ENCODE assay signal across 8 cellular contexts in genomic region chr17:67994827-67995567, GRCh38. TPM values are rescaled to one million over a fixed set of nuclear protein-coding genes. Genes with fewer than 3 reads are reported as not detected.
DNase-seq lines count a peak whose midpoint lies in the region; ATAC-seq and TF ChIP-seq lines count a peak whose summit lies in the region.

No MANE protein-coding gene starts in this region.

- no peak for DNase-seq in activated T-cell treated with anti-CD3 and anti-CD28 coated beads, Interleukin-2, amount 50 U/mL, for 4 hours
- DNase-seq in activated T-cell treated with anti-CD3 and anti-CD28 coated beads for 4 hours (no peak), Peyer's patch (no peak), midbrain (lab: John Stamatoyannopoulos, UW) (peak; percentile 33), vagina (ENCODE audit: extremely low spot score in 2 of 2) (no peak), retina (no peak), NCI-H2227 (lab: John Stamatoyannopoulos, UW; ENCODE audit: unreplicated experiment) (no peak)
- DNase-seq in effector memory CD8-positive, alpha-beta T cell = no peak

- H3K27ac ChIP-seq in Peyer's patch = peak overlapping the region in 3 of 4 donors; percentile 4 to 55 (median 39)
- H3K27ac ChIP-seq in vagina = peak overlapping the region; percentile 98

- H3K9me3 Mint-ChIP-seq in activated T-cell treated with anti-CD3 and anti-CD28 coated beads, Interleukin-2, amount 50 U/mL, for 4 hours = no peaks in the 10 kb centered on the region
- H3K9me3 Mint-ChIP-seq in effector memory CD8-positive, alpha-beta T cell = no peaks in the 10 kb centered on the region

- intact Hi-C loops in vagina (cut with DNase I) = no loop called here

- TF ChIP-seq CTCF in Peyer's patch (IDR thresholded peaks at IDR 0.05) (no peak), vagina (IDR thresholded peaks at IDR 0.05) (no peak)

- H3K9me3 ChIP-seq in Peyer's patch (no peaks in the 10 kb centered on the region), vagina (no peaks in the 10 kb centered on the region)

- H3K4me1 ChIP-seq in Peyer's patch (peaks cover 0 to 24% (median 2%) of the 10 kb centered on the region in 4 donors), vagina (peaks cover 37% of the 10 kb centered on the region)

- H3K4me1 Mint-ChIP-seq in activated T-cell treated with anti-CD3 and anti-CD28 coated beads, Interleukin-2, amount 50 U/mL, for 4 hours (ENCODE audit: low read depth) = peaks cover 28% of the 10 kb centered on the region
- peaks cover 24% of the 10 kb centered on the region in 2 donors for H3K4me1 Mint-ChIP-seq in effector memory CD8-positive, alpha-beta T cell (ENCODE audit: low read depth in 2 of 2)

- ATAC-seq in activated T-cell treated with anti-CD3 and anti-CD28 coated beads, Interleukin-2, amount 50 U/mL, for 4 hours = no peak
- ATAC-seq in effector memory CD8-positive, alpha-beta T cell (replicated peaks) = no peak

- peak overlapping the region; percentile 80 for H3K4me3 Mint-ChIP-seq in activated T-cell treated with anti-CD3 and anti-CD28 coated beads, Interleukin-2, amount 50 U/mL, for 4 hours
- peak overlapping the region; percentile 88 to 89 for H3K4me3 Mint-ChIP-seq in effector memory CD8-positive, alpha-beta T cell

- H3K27me3 ChIP-seq in Peyer's patch = no peaks in the 10 kb centered on the region
- no peaks in the 10 kb centered on the region for H3K27me3 ChIP-seq in vagina

- H3K36me3 ChIP-seq in Peyer's patch = no peaks in the 10 kb centered on the region
- no peaks in the 10 kb centered on the region for H3K36me3 ChIP-seq in vagina

- TF ChIP-seq POLR2A in Peyer's patch (IDR thresholded peaks at IDR 0.05) (no peak), vagina (IDR thresholded peaks at IDR 0.05) (no peak)

- H3K27me3 Mint-ChIP-seq in activated T-cell treated with anti-CD3 and anti-CD28 coated beads, Interleukin-2, amount 50 U/mL, for 4 hours (ENCODE audit: low read depth) = peaks cover 14% of the 10 kb centered on the region
- H3K27me3 Mint-ChIP-seq in effector memory CD8-positive, alpha-beta T cell = peaks cover 9 to 16% of the 10 kb centered on the region in 2 donors

- H3K36me3 Mint-ChIP-seq in activated T-cell treated with anti-CD3 and anti-CD28 coated beads, Interleukin-2, amount 50 U/mL, for 4 hours (ENCODE audit: insufficient read depth) = no peaks in the 10 kb centered on the region
- H3K36me3 Mint-ChIP-seq in effector memory CD8-positive, alpha-beta T cell (ENCODE audit: insufficient read depth) = peaks cover 16% of the 10 kb centered on the region

- H3K4me3 ChIP-seq in Peyer's patch = peak overlapping the region; percentile 43 to 68 (median 54)
- peak overlapping the region; percentile 58 to 77 for H3K4me3 ChIP-seq in vagina

- peak overlapping the region; percentile 35 to 79 for H3K27ac Mint-ChIP-seq in effector memory CD8-positive, alpha-beta T cell

RNA-seq across cellular contexts. Expression of gene C17orf58, which starts 1.3 kb away (rescaled TPM):
- total RNA-seq in activated T-cell treated with anti-CD3 and anti-CD28 coated beads, Interleukin-2, amount 50 U/mL, for 4 hours = 10 to 100 TPM; 14.9 to 24.3 (median 19.2) TPM
- 10 to 100 TPM in 2 of 4 donors, 1 to 10 TPM in 2; 5.0 to 13.0 (median 9.5) TPM for total RNA-seq in Peyer's patch
- 9.8 TPM for total RNA-seq in vagina

RNA-seq across cellular contexts. Expression of gene KPNA2, which starts 40.5 kb away (rescaled TPM):
- 100 to 1,000 TPM; 139 to 140 (median 139) TPM for total RNA-seq in activated T-cell treated with anti-CD3 and anti-CD28 coated beads, Interleukin-2, amount 50 U/mL, for 4 hours
- total RNA-seq in Peyer's patch (10 to 100 TPM; 11.7 to 21.5 (median 15.2) TPM), vagina (29.7 TPM)
